In the genomic region with DNA sequence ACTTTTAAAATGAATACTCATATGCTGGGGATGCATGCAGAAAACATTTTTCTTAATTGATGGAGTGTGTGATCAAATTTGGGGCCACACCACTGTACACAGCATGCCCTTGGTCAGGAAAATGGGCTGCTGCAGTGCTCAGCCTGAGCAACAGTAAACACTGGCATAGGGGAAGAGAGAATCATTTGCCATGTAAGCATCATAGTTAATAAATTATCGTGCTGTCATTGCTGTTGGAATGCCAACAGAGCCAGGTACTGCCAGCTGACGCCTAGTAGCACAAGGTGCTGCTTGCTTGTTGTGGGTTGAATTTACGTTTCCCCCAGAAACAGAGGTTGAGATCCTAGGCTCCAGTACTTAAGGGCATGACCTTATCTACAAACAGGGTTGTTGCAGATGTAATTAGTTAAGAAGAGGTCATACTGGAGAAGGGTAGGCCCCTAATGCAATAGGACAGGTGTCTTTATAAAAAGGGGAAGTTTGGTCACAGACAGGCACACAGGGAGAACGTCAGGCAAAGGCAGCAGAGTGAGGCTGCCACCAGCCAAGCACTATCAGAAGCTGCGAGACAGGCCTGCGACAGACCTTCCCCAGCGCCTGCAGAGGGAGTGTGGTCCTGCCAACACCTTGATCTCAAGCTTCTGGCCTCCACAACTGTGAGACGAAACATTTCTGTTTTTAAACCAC, we compare ENCODE assay signal across 8 cellular contexts. TPM values are rescaled to one million over a fixed set of nuclear protein-coding genes. Genes with fewer than 3 reads are reported as not detected.
DNase-seq lines count a peak whose midpoint lies in the region; ATAC-seq and TF ChIP-seq lines count a peak whose summit lies in the region.

No MANE protein-coding gene starts in this region.

- no peaks in the 10 kb centered on the region for H3K23me2 ChIP-seq in H9 (ENCODE audit: insufficient read length, low read depth, low read length, poor library complexity, severe bottlenecking)

- H2BK5ac ChIP-seq in H9 (ENCODE audit: insufficient read length, low read length) = no peak overlapping the region

- H3K27ac Mint-ChIP-seq in natural killer cell = no peak overlapping the region
- H3K27ac Mint-ChIP-seq in natural killer cell treated with Interleukin-12 subunit alpha and Interleukin-12 subunit beta and Interleukin-15 and Interleukin-18, amount 100 ng/mL, for 72 hours = peak overlapping the region in 1 of 2 donors; percentile 63
- peak overlapping the region in 1 of 3 experiments; percentile 66; a peak in 1 of 7 replicates for H3K27ac Mint-ChIP-seq in H9

- H2BK15ac ChIP-seq in H9 (ENCODE audit: low read depth, low read length) = no peak overlapping the region

- no peak overlapping the region for H2BK20ac ChIP-seq in H9 (ENCODE audit: low read depth, low read length, poor library complexity, severe bottlenecking)

- no peak overlapping the region for H3K4ac ChIP-seq in H9 (ENCODE audit: low read depth, low read length)

- ATAC-seq in natural killer cell (peak in 2 of 3 donors; percentile 21 to 26), HG03064 (IDR thresholded peaks at IDR 0.05; ENCODE audit: low read depth, unreplicated experiment) (peak; percentile 76)
- ATAC-seq in natural killer cell treated with Interleukin-12 subunit alpha and Interleukin-12 subunit beta and Interleukin-15 and Interleukin-18, amount 100 ng/mL, for 72 hours = no peak

- no CpG with 5 or more reads among the region's 8 CpGs for WGBS in H9 (ENCODE audit: extremely low coverage, insufficient read length, low lambda C conversion rate)

- H3K4me3 Mint-ChIP-seq in natural killer cell = no peak overlapping the region
- no peak overlapping the region for H3K4me3 Mint-ChIP-seq in natural killer cell treated with Interleukin-12 subunit alpha and Interleukin-12 subunit beta and Interleukin-15 and Interleukin-18, amount 100 ng/mL, for 72 hours
- no peak overlapping the region for H3K4me3 Mint-ChIP-seq in H9

- H2AFZ ChIP-seq in H9 (ENCODE audit: low read length) = no peak overlapping the region

- no peak overlapping the region for H3K27ac ChIP-seq in H9 (ENCODE audit: insufficient read length, low read depth, low read length)

- H3T11ph ChIP-seq in H9 (ENCODE audit: low read length) = no peak overlapping the region

- H3K27me3 Mint-ChIP-seq in natural killer cell (ENCODE audit: low read depth in 2 of 2) = no peaks in the 10 kb centered on the region
- H3K27me3 Mint-ChIP-seq in natural killer cell treated with Interleukin-12 subunit alpha and Interleukin-12 subunit beta and Interleukin-15 and Interleukin-18, amount 100 ng/mL, for 72 hours = no peaks in the 10 kb centered on the region
- no peaks in the 10 kb centered on the region for H3K27me3 Mint-ChIP-seq in H9 (ENCODE audit: low read depth)

- DNase-seq in natural killer cell = no peak
- DNase-seq in natural killer cell treated with Interleukin-12 subunit alpha and Interleukin-12 subunit beta and Interleukin-15 and Interleukin-18, amount 100 ng/mL, for 72 hours (ENCODE audit: low spot score) = no peak
- DNase-seq in SKM-1 treated with dmso at 0.1 percent for 144 hours (lab: John Stamatoyannopoulos, UW; ENCODE audit: unreplicated experiment) = peak; percentile 19
- no peak for DNase-seq in NCI-H1417 (lab: John Stamatoyannopoulos, UW)
- DNase-seq in H9 = no peak
- no peak for DNase-seq in HK-2 (ENCODE audit: unreplicated experiment)
- DNase-seq in NCI-H748 treated with DMSO at 0.1 percent for 48 hours (lab: John Stamatoyannopoulos, UW) = no peak

- H3K36me3 Mint-ChIP-seq in natural killer cell = peaks cover 23% of the 10 kb centered on the region
- peaks cover 22% of the 10 kb centered on the region for H3K36me3 Mint-ChIP-seq in natural killer cell treated with Interleukin-12 subunit alpha and Interleukin-12 subunit beta and Interleukin-15 and Interleukin-18, amount 100 ng/mL, for 72 hours
- peaks cover 33 to 49% (median 38%) of the 10 kb centered on the region in 3 experiments for H3K36me3 Mint-ChIP-seq in H9 (ENCODE audit: insufficient read depth in 1 of 3, low read depth in 3 of 3)

- no peak overlapping the region for H4K5ac ChIP-seq in H9 (ENCODE audit: insufficient read length, low read depth, low read length)

- no peak overlapping the region for H3K23ac ChIP-seq in H9 (ENCODE audit: insufficient read length, low read depth, low read length)

- no peaks in the 10 kb centered on the region for H3K27me3 ChIP-seq in H9 (ENCODE audit: insufficient read depth, low read length)

- H3K4me1 Mint-ChIP-seq in natural killer cell (peaks cover 39 to 64% of the 10 kb centered on the region in 2 donors), H9 (peaks cover 0 to 2% of the 10 kb centered on the region in 2 experiments; a peak in 1 of 4 replicates)
- H3K4me1 Mint-ChIP-seq in natural killer cell treated with Interleukin-12 subunit alpha and Interleukin-12 subunit beta and Interleukin-15 and Interleukin-18, amount 100 ng/mL, for 72 hours (ENCODE audit: low read depth in 2 of 2) = peaks cover 20 to 43% of the 10 kb centered on the region in 2 donors

- H4K20me1 ChIP-seq in H9 (ENCODE audit: control insufficient read depth, insufficient read depth, insufficient read length) = no peaks in the 10 kb centered on the region

- no peak overlapping the region for H4K91ac ChIP-seq in H9 (ENCODE audit: insufficient read length, low read depth, low read length)

- no peak overlapping the region for H3K4me2 ChIP-seq in H9 (ENCODE audit: insufficient read depth, insufficient read length, low read length)

- intact Hi-C loops in natural killer cell (cut with micrococcal nuclease) = no loop called here

- no peak overlapping the region for H3K18ac ChIP-seq in H9 (ENCODE audit: insufficient read length, low read depth, low read length)

- no peaks in the 10 kb centered on the region for H3K4me1 ChIP-seq in H9 (ENCODE audit: insufficient read depth, low read length)

- no peak overlapping the region for H2AK5ac ChIP-seq in H9 (ENCODE audit: insufficient read length, low read length)

- no peak overlapping the region for H4K8ac ChIP-seq in H9 (replicated peaks; ENCODE audit: insufficient read length, low read depth, low read length)

- H3K14ac ChIP-seq in H9 (ENCODE audit: insufficient read depth, low read length) = no peak overlapping the region

- no peaks in the 10 kb centered on the region for H3K79me2 ChIP-seq in H9 (ENCODE audit: insufficient read depth, low read length)

- no peak overlapping the region for H3K9ac ChIP-seq in H9 (ENCODE audit: extremely low read depth, insufficient read length, low read length)

- H3K56ac ChIP-seq in H9 (ENCODE audit: insufficient read length, low read depth, low read length) = no peak overlapping the region

- no peak for TF ChIP-seq CTCF in natural killer cell (IDR thresholded peaks at IDR 0.05)
- TF ChIP-seq CTCF in H9 (conservative IDR thresholded peaks at IDR 0.05) = no peak

- H2BK120ac ChIP-seq in H9 (ENCODE audit: low read depth, low read length, poor library complexity, severe bottlenecking) = no peak overlapping the region

- no peak overlapping the region for H2BK12ac ChIP-seq in H9 (ENCODE audit: insufficient read length, low read depth, low read length)

- H3K9me3 ChIP-seq in H9 (ENCODE audit: control insufficient read depth, low read depth, low read length) = no peaks in the 10 kb centered on the region

- H3K79me1 ChIP-seq in H9 (ENCODE audit: insufficient read depth, low read depth, low read length, poor library complexity, severe bottlenecking) = no peaks in the 10 kb centered on the region

- H3K9me3 Mint-ChIP-seq in natural killer cell (peaks cover 0 to 4% of the 10 kb centered on the region in 2 donors), H9 (peaks cover 13 to 17% of the 10 kb centered on the region in 2 experiments)
- H3K9me3 Mint-ChIP-seq in natural killer cell treated with Interleukin-12 subunit alpha and Interleukin-12 subunit beta and Interleukin-15 and Interleukin-18, amount 100 ng/mL, for 72 hours = no peaks in the 10 kb centered on the region

RNA-seq across cellular contexts. Expression of a gene that starts 25.3 kb away (rescaled TPM):
- total RNA-seq in natural killer cell (10 to 100 TPM; 38.4 to 48.9 (median 44.9) TPM), H9 (2021) (46.7 and 47.2 TPM in 2 replicates)
- total RNA-seq in natural killer cell treated with Interleukin-12 subunit alpha and Interleukin-12 subunit beta and Interleukin-15 and Interleukin-18, amount 100 ng/mL, for 72 hours = 10 to 100 TPM; 80.1 to 84.3 TPM

Comparison
In these comparisons a context has a peak if more than half of its experiments do, and no peak if none do; other contexts are left out.
1. ATAC-seq: peak in natural killer cell (2 of 3) and HG03064 (single experiment); none in natural killer cell treated with Interleukin-12 subunit alpha and Interleukin-12 subunit beta and Interleukin-15 and Interleukin-18, amount 100 ng/mL, for 72 hours (0 of 2).